Comparison of ENCODE assay signal across 15 cellular contexts in genomic region chr7:29976673-29977072, GRCh38. TPM values are rescaled to one million over a fixed set of nuclear protein-coding genes. Genes with fewer than 3 reads are reported as not detected.
DNase-seq lines count a peak whose midpoint lies in the region; ATAC-seq and TF ChIP-seq lines count a peak whose summit lies in the region.
"Had no signal": no experiment of that assay in that cellular context is flagged by ENCODE, and none has a peak within 500 bp of the region (broad histone marks: within the 10 kb centered on the region; RNA-seq: fewer than 3 reads in every experiment).

No MANE protein-coding gene starts in this region.

- POLR2A ChIA-PET in SK-N-SH (lab: Yijun Ruan, JAX) = no interaction called here

- H3F3A ChIP-seq in SK-N-SH (replicated peaks; ENCODE audit: insufficient read depth) = peaks cover 5% of the 10 kb centered on the region

- DNase-seq in SK-N-SH (no peak), fibroblast of pulmonary artery (ENCODE audit: low read depth) (peak; percentile 89), transverse colon (no peak), NCI-H2029 (lab: John Stamatoyannopoulos, UW) (no peak), NCI-H1436 treated with DMSO at 0.1 percent for 48 hours (lab: John Stamatoyannopoulos, UW) (no peak)
- DNase-seq: amniotic stem cell, COR-L47, NCI-H187, SW 1271 had no signal

- H3K4me2 ChIP-seq in SK-N-SH = no peak overlapping the region

- no peak for TF ChIP-seq EP300 in SK-N-SH (IDR thresholded peaks at IDR 0.05; ENCODE audit: borderline replicate concordance in 1 of 2, low read depth in 1 of 2, low read length in 1 of 2)
- TF ChIP-seq EP300 in transverse colon (IDR thresholded peaks at IDR 0.05; ENCODE audit: low read depth) = no peak

- H2AFZ ChIP-seq in SK-N-SH (ENCODE audit: low read depth) = no peak overlapping the region

- intact Hi-C loops in transverse colon (cut with DNase I; ENCODE audit: low total_unique reads) = no loop called here

- H3K36me3 ChIP-seq in SK-N-SH (replicated peaks in 1 of 2; ENCODE audit: control insufficient read depth in 1 of 2, insufficient read depth in 2 of 2, low read length in 1 of 2) (peaks cover 7 to 29% of the 10 kb centered on the region in 2 experiments), mesodermal cell (ENCODE audit: control insufficient read depth, insufficient read depth, low read length) (peaks cover 41% of the 10 kb centered on the region), transverse colon (no peaks in the 10 kb centered on the region)

- no peak for TF ChIP-seq RAD21 in SK-N-SH (IDR thresholded peaks at IDR 0.05; ENCODE audit: low read length)

- H3K9me3 ChIP-seq in SK-N-SH = no peaks in the 10 kb centered on the region
- H3K9me3 ChIP-seq in mesodermal cell (ENCODE audit: control insufficient read depth, low read length) = no peaks in the 10 kb centered on the region
- no peaks in the 10 kb centered on the region for H3K9me3 ChIP-seq in transverse colon

- no peak overlapping the region for H3K9ac ChIP-seq in SK-N-SH

- H3K4me3 ChIP-seq in SK-N-SH (ENCODE audit: low read depth in 2 of 2, low read length in 1 of 2) (no peak overlapping the region), fibroblast of pulmonary artery (replicated peaks; ENCODE audit: low read depth, low read length) (no peak overlapping the region), mesodermal cell (ENCODE audit: extremely low read depth, insufficient read depth, low read length, poor library complexity, severe bottlenecking) (no peak overlapping the region), transverse colon (no peak overlapping the region)
- H3K4me3 ChIP-seq: K562 had no signal

- peaks cover 100% of the 10 kb centered on the region for H3K79me2 ChIP-seq in SK-N-SH (ENCODE audit: insufficient read depth)

- H3K9me2 ChIP-seq in SK-N-SH = no peaks in the 10 kb centered on the region

- H3K27ac ChIP-seq in SK-N-SH (ENCODE audit: low read depth in 2 of 2, low read length in 1 of 2) (no peak overlapping the region), mesodermal cell (ENCODE audit: low read depth, low read length, severe bottlenecking) (peak overlapping the region; percentile 42), transverse colon (peak overlapping the region; percentile 11 to 45 (median 35))
- H3K27ac ChIP-seq: 22Rv1 had no signal

- no peak for TF ChIP-seq POLR2A in transverse colon (IDR thresholded peaks at IDR 0.05)

- TF ChIP-seq CTCF in SK-N-SH (IDR thresholded peaks at IDR 0.05) = no peak
- no peak for TF ChIP-seq CTCF in fibroblast of pulmonary artery (IDR thresholded peaks at IDR 0.05; ENCODE audit: low read length, missing control alignments)
- no peak for TF ChIP-seq CTCF in transverse colon (IDR thresholded peaks at IDR 0.05)

- in situ Hi-C loops in transverse colon (cut with MboI; ENCODE audit: low pct_ligation_motif_present in 1 of 4, low pct_unique_long_range_greater_than_20kb in 1 of 4, low sequenced_read_pairs in 3 of 4) = no loop called here

- 96% methylated on average over 2 of the region's 2 CpGs for WGBS in SK-N-SH (ENCODE audit: low lambda C conversion rate)
- 100% methylated on average over 1 of the region's 2 CpGs for WGBS in mesodermal cell (ENCODE audit: insufficient coverage in 2 of 2), 2 experiments
- WGBS in transverse colon (ENCODE audit: low coverage in 1 of 2), 2 donors = 68% methylated on average over 2 of the region's 2 CpGs; no CpG with 5 or more reads in 1 of the 2 donors

- H3K27me3 ChIP-seq in SK-N-SH (ENCODE audit: insufficient read depth) = no peaks in the 10 kb centered on the region
- no peaks in the 10 kb centered on the region for H3K27me3 ChIP-seq in transverse colon

- CTCF ChIA-PET in SK-N-SH (lab: Yijun Ruan, JAX) = interaction anchor here (0.9 to 3.3 kb wide), 4 partner anchors 9 to 85 kb away, joined by 3 to 10 read pairs (median 3); partner anchors contain the start of gene SCRN1

- peaks cover 0 to 12% of the 10 kb centered on the region in 2 experiments; a peak in 2 of 4 replicates for H3K4me1 ChIP-seq in SK-N-SH (ENCODE audit: control insufficient read depth in 1 of 2, insufficient read depth in 2 of 2, low read depth in 1 of 2, low read length in 1 of 2)
- H3K4me1 ChIP-seq in mesodermal cell (ENCODE audit: control insufficient read depth, insufficient read depth, low read length, poor library complexity, severe bottlenecking) = peaks cover 7% of the 10 kb centered on the region
- peaks cover 0 to 11% (median 3%) of the 10 kb centered on the region in 4 donors for H3K4me1 ChIP-seq in transverse colon

- peaks cover 47% of the 10 kb centered on the region for H4K20me1 ChIP-seq in SK-N-SH (ENCODE audit: insufficient read depth)

- peak; percentile 36 for ATAC-seq in SK-N-SH treated with all-trans-retinoic acid at 6 μM for 48 hours
- ATAC-seq in HG02885 (IDR thresholded peaks at IDR 0.05; ENCODE audit: poor library complexity, unreplicated experiment) = no peak
- ATAC-seq: activated CD4-positive, CD25-positive, alpha-beta regulatory T cell treated with anti-CD3 and anti-CD28 coated beads, Interleukin-2, amount 50 U/mL, for 24 hours; K562 had no signal

TF ChIP-seq in SK-N-SH treated with all-trans-retinoic acid at 6 μM for 48 hours, 23 proteins besides CTCF, POLR2A, EP300 and RAD21 (continues in another document):
- TF ChIP-seq POU6F1 (CRISPR knock-in tag; IDR thresholded peaks at IDR 0.05; ENCODE audit: borderline replicate concordance, low read depth) (no peak), CREB5 (CRISPR knock-in tag; IDR thresholded peaks at IDR 0.05; ENCODE audit: low read depth) (no peak)

TF ChIP-seq in SK-N-SH, 30 proteins besides CTCF, POLR2A, EP300 and RAD21 (continues in another document):
- TF ChIP-seq RXRA (IDR thresholded peaks at IDR 0.05; ENCODE audit: borderline replicate concordance, low read depth) (no peak), IRF3 (IDR thresholded peaks at IDR 0.05; ENCODE audit: low read depth, low read length) (no peak), GABPA (IDR thresholded peaks at IDR 0.05; ENCODE audit: low read depth) (no peak), MXI1 (IDR thresholded peaks at IDR 0.05; ENCODE audit: low read depth, low read length) (no peak), REST (IDR thresholded peaks at IDR 0.05; ENCODE audit: low read depth, low read length) (no peak), JUND (IDR thresholded peaks at IDR 0.05) (no peak), GATA2 (CRISPR knock-in tag; IDR thresholded peaks at IDR 0.05) (no peak), MEF2A (IDR thresholded peaks at IDR 0.05; ENCODE audit: borderline replicate concordance, low read depth) (no peak), FOXJ3 (CRISPR knock-in tag; IDR thresholded peaks at IDR 0.05) (no peak), NFIC (IDR thresholded peaks at IDR 0.05; ENCODE audit: borderline replicate concordance) (no peak), NRF1 (IDR thresholded peaks at IDR 0.05; ENCODE audit: low read depth, low read length) (no peak), CHD2 (IDR thresholded peaks at IDR 0.05; ENCODE audit: low read length, partially characterized antibody) (no peak)

RNA-seq across cellular contexts. Expression of gene SCRN1, which starts 12.9 kb away (rescaled TPM):
- 64.3 and 87.0 TPM in 2 replicates for polyA plus RNA-seq in SK-N-SH (2012; rRNA removed)
- polyA plus RNA-seq in SK-N-SH (2012; cell fraction: cytosol; rRNA removed) = 73.1 and 82.6 TPM in 2 replicates
- polyA plus RNA-seq in SK-N-SH (2012; cell fraction: nucleus; rRNA removed) = 40.8 and 67.2 TPM in 2 replicates
- polyA plus RNA-seq in mesodermal cell (2013, experiment 1 of 2) = 116 TPM
- 112 TPM for polyA plus RNA-seq in mesodermal cell (2013, experiment 2 of 2)
- 10 to 100 TPM; 15.0 to 24.5 (median 17.3) TPM for total RNA-seq in transverse colon

RNA-seq across cellular contexts. Expression of gene FKBP14, which starts 49.8 kb away (rescaled TPM):
- 15.7 and 24.4 TPM in 2 replicates for polyA plus RNA-seq in SK-N-SH (2012; rRNA removed)
- 27.6 and 29.7 TPM in 2 replicates for polyA plus RNA-seq in SK-N-SH (2012; cell fraction: cytosol; rRNA removed)
- 4.5 and 10.6 TPM in 2 replicates for polyA plus RNA-seq in SK-N-SH (2012; cell fraction: nucleus; rRNA removed)
- 23.5 TPM for polyA plus RNA-seq in mesodermal cell (2013, experiment 1 of 2)
- 24.7 TPM for polyA plus RNA-seq in mesodermal cell (2013, experiment 2 of 2)
- total RNA-seq in transverse colon = 10 to 100 TPM in 2 of 4 donors, 1 to 10 TPM in 1, under 1 TPM in 1; 0.75 to 12.7 (median 9.6) TPM

RNA-seq across cellular contexts. Expression of gene PLEKHA8, which starts 51.5 kb away (rescaled TPM):
- 4.9 and 6.1 TPM in 2 replicates for polyA plus RNA-seq in SK-N-SH (2012; rRNA removed)
- 7.3 and 7.5 TPM in 2 replicates for polyA plus RNA-seq in SK-N-SH (2012; cell fraction: cytosol; rRNA removed)
- polyA plus RNA-seq in SK-N-SH (2012; cell fraction: nucleus; rRNA removed) = 4.3 and 9.2 TPM in 2 replicates
- 29.9 TPM for polyA plus RNA-seq in mesodermal cell (2013, experiment 1 of 2)
- polyA plus RNA-seq in mesodermal cell (2013, experiment 2 of 2) = 31.3 TPM
- total RNA-seq in transverse colon = 10 to 100 TPM in 3 of 4 donors, 1 to 10 TPM in 1; 6.6 to 16.4 (median 13.1) TPM

Comparison
In these comparisons a context has a peak if more than half of its experiments do, and no peak if none do; other contexts are left out.
1. H3K27ac ChIP-seq: peak in mesodermal cell (single experiment) and transverse colon (4 of 4); none in SK-N-SH (0 of 2).